Comparison of ENCODE assay signal across 1 cellular context in the genomic region with DNA sequence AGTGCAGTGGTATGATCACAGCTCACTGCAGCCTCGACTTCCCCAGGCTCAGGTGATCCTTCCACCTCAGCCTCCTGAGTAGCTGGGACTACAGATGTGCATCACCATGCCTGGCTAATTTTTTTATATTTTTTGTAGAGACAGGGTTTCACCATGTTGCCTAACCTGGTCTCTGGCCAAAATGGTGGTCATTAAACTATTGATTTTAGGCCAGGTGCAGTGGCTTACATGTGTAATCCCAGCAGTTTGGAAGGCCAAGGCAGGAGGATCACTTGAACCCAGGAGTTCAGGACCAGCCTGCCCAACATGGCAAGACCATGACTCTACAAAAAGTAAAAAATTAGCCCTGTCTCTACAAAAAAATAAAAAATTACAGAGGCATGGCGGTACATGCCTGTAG. TPM values are rescaled to one million over a fixed set of nuclear protein-coding genes. Genes with fewer than 3 reads are reported as not detected.
"Had no signal": no experiment of that assay in that cellular context is flagged by ENCODE, and none has a peak within 500 bp of the region (broad histone marks: within the 10 kb centered on the region; RNA-seq: fewer than 3 reads in every experiment).

No MANE protein-coding gene starts in this region.

RNA-seq across cellular contexts. Expression of gene SNX22, which starts 31.2 kb away (rescaled TPM):
- total RNA-seq: GM23248 had no signal
